29 cellular contexts compared by ENCODE assay signal in the genomic region with DNA sequence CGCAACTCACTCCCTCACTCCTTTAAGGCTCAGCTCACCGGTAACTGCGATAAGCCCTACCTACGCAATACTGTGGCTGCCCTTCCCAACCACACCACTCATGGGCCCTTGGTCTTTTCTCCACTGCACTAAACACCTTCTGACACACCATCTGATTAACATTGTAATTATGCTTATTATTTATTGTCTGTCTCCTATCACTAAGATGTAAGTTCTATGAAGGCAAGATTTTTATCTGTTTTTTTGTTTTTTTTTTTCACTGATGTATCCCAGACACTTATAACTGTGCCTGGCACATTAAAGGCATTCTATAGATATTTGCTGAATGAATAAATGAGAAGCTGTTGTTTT. TPM values are rescaled to one million over a fixed set of nuclear protein-coding genes. Genes with fewer than 3 reads are reported as not detected.
DNase-seq lines count a peak whose midpoint lies in the region; ATAC-seq and TF ChIP-seq lines count a peak whose summit lies in the region.
"Had no signal": no experiment of that assay in that cellular context is flagged by ENCODE, and none has a peak within 500 bp of the region (broad histone marks: within the 10 kb centered on the region; RNA-seq: fewer than 3 reads in every experiment).

No MANE protein-coding gene starts in this region.

- no peaks in the 10 kb centered on the region for H3K4me1 ChIP-seq in lower lobe of right lung
- H3K4me1 ChIP-seq: left lung, prostate gland, transverse colon had no signal

- no peaks in the 10 kb centered on the region for H3K9me3 Mint-ChIP-seq in stimulated activated memory B cell treated with anti-CD40 and anti-IgM and Interleukin-4, amounts not matched to agents 10 μg/mL and 1 μg/mL and 100 μg/mL, for 72 hours
- H3K9me3 Mint-ChIP-seq: activated naive CD8-positive, alpha-beta T cell treated with anti-CD3 and anti-CD28 coated beads, Interleukin-2, amount 50 U/mL, for 24 hours; T-helper 1 cell treated with Interleukin-12 subunit alpha and Interleukin-12 subunit beta and Interleukin-4 antibody, amounts not matched to agents 30 μg/mL and 1 μg/mL, for 36 hours had no signal

- no peak overlapping the region for H3K4me3 ChIP-seq in lower lobe of right lung
- H3K4me3 ChIP-seq: BLaER1 treated with 17β-estradiol and CSF1 and Interleukin-3, amounts not matched to agents 10 nM and 100 nM; left lung; prostate gland; sigmoid colon; transverse colon had no signal

- DNase-seq in lower lobe of right lung (no peak), GM19238 (ENCODE audit: insufficient read length, low spot score) (no peak), NCI-H1694 (lab: John Stamatoyannopoulos, UW) (no peak)
- DNase-seq: activated CD4-positive, alpha-beta T cell treated with anti-CD3 and anti-CD28 coated beads, Interleukin-2, amount 50 U/mL, for 4 hours; activated naive CD4-positive, alpha-beta T cell; activated naive CD8-positive, alpha-beta T cell treated with anti-CD3 and anti-CD28 coated beads, Interleukin-2, amount 50 U/mL, for 24 hours; activated T-cell treated with anti-CD3 and anti-CD28 coated beads, Interleukin-2, amount 50 U/mL, for 48 hours; central memory CD4-positive, alpha-beta T cell; cortex of kidney; DMS53; effector memory CD4-positive, alpha-beta T cell; erythroblast; glutamatergic neuron; left lung; NCI-H146; NCI-H2107; nucleus accumbens; sigmoid colon; stimulated activated CD4-positive, alpha-beta T cell treated with anti-CD3 and anti-CD28 coated beads, Interleukin-4, amount 100 ng/mL, for 24 hours; transverse colon had no signal

- no peaks in the 10 kb centered on the region for H3K27me3 Mint-ChIP-seq in stimulated activated memory B cell treated with anti-CD40 and anti-IgM and Interleukin-4, amounts not matched to agents 10 μg/mL and 1 μg/mL and 100 μg/mL, for 72 hours
- H3K27me3 Mint-ChIP-seq: activated naive CD8-positive, alpha-beta T cell treated with anti-CD3 and anti-CD28 coated beads, Interleukin-2, amount 50 U/mL, for 24 hours had no signal

- no peak overlapping the region for H3K27ac ChIP-seq in lower lobe of right lung
- H3K27ac ChIP-seq: BLaER1 treated with 17β-estradiol and CSF1 and Interleukin-3, amounts not matched to agents 10 nM and 100 nM; left lung; prostate gland; sigmoid colon; transverse colon had no signal

- H3K36me3 ChIP-seq in lower lobe of right lung, result no peaks in the 10 kb centered on the region
- H3K36me3 ChIP-seq: BLaER1 treated with 17β-estradiol and CSF1 and Interleukin-3, amounts not matched to agents 10 nM and 100 nM; left lung; prostate gland; sigmoid colon; transverse colon had no signal

- no peak overlapping the region for H3K27ac Mint-ChIP-seq in stimulated activated memory B cell treated with anti-CD40 and anti-IgM and Interleukin-4, amounts not matched to agents 10 μg/mL and 1 μg/mL and 100 μg/mL, for 72 hours
- H3K27ac Mint-ChIP-seq: activated naive CD8-positive, alpha-beta T cell treated with anti-CD3 and anti-CD28 coated beads, Interleukin-2, amount 50 U/mL, for 24 hours; T-helper 1 cell treated with Interleukin-12 subunit alpha and Interleukin-12 subunit beta and Interleukin-4 antibody, amounts not matched to agents 30 μg/mL and 1 μg/mL, for 36 hours had no signal

- intact Hi-C loops in lower lobe of right lung (cut with DNase I), result no loop called here

- ATAC-seq in GM19025 (IDR thresholded peaks at IDR 0.05; ENCODE audit: low read depth, unreplicated experiment), result peak; percentile 4
- peak; percentile 15 for ATAC-seq in HG03354 (IDR thresholded peaks at IDR 0.05; ENCODE audit: poor library complexity, severe bottlenecking, unreplicated experiment)
- peak; percentile 15 to 16 for ATAC-seq in lower lobe of right lung
- ATAC-seq in stimulated activated memory B cell treated with anti-CD40 and anti-IgM and Interleukin-4, amounts not matched to agents 10 μg/mL and 1 μg/mL and 100 μg/mL, for 72 hours, result peak; percentile 6
- no peak for ATAC-seq in HG03439 (IDR thresholded peaks at IDR 0.05; ENCODE audit: unreplicated experiment)
- ATAC-seq in GM21526 (IDR thresholded peaks at IDR 0.05; ENCODE audit: low FRiP score, unreplicated experiment), result no peak
- ATAC-seq: activated naive CD8-positive, alpha-beta T cell treated with anti-CD3 and anti-CD28 coated beads, Interleukin-2, amount 50 U/mL, for 24 hours; HCT116; left lung had no signal

- no peak for TF ChIP-seq CTCF in lower lobe of right lung (IDR thresholded peaks at IDR 0.05)

- H3K27me3 ChIP-seq in lower lobe of right lung (ENCODE audit: low read depth), result no peaks in the 10 kb centered on the region
- H3K27me3 ChIP-seq: BLaER1 treated with 17β-estradiol and CSF1 and Interleukin-3, amounts not matched to agents 10 nM and 100 nM; left lung; sigmoid colon; transverse colon had no signal

- H3K36me3 Mint-ChIP-seq in stimulated activated memory B cell treated with anti-CD40 and anti-IgM and Interleukin-4, amounts not matched to agents 10 μg/mL and 1 μg/mL and 100 μg/mL, for 72 hours, result no peaks in the 10 kb centered on the region

- H3K4me3 Mint-ChIP-seq in stimulated activated memory B cell treated with anti-CD40 and anti-IgM and Interleukin-4, amounts not matched to agents 10 μg/mL and 1 μg/mL and 100 μg/mL, for 72 hours, result no peak overlapping the region
- H3K4me3 Mint-ChIP-seq: activated naive CD8-positive, alpha-beta T cell treated with anti-CD3 and anti-CD28 coated beads, Interleukin-2, amount 50 U/mL, for 24 hours; T-helper 1 cell treated with Interleukin-12 subunit alpha and Interleukin-12 subunit beta and Interleukin-4 antibody, amounts not matched to agents 30 μg/mL and 1 μg/mL, for 36 hours had no signal

- no peaks in the 10 kb centered on the region for H3K9me3 ChIP-seq in lower lobe of right lung
- H3K9me3 ChIP-seq: BLaER1 treated with 17β-estradiol and CSF1 and Interleukin-3, amounts not matched to agents 10 nM and 100 nM; left lung; prostate gland; sigmoid colon; transverse colon had no signal

- H3K4me1 Mint-ChIP-seq in stimulated activated memory B cell treated with anti-CD40 and anti-IgM and Interleukin-4, amounts not matched to agents 10 μg/mL and 1 μg/mL and 100 μg/mL, for 72 hours, result peaks cover 16% of the 10 kb centered on the region
- H3K4me1 Mint-ChIP-seq: activated naive CD8-positive, alpha-beta T cell treated with anti-CD3 and anti-CD28 coated beads, Interleukin-2, amount 50 U/mL, for 24 hours had no signal

RNA-seq across cellular contexts. Expression of a gene that starts 34.2 kb away (rescaled TPM):
- total RNA-seq in lower lobe of right lung, result 65.6 TPM

Comparison
In these comparisons a context has a peak if more than half of its experiments do, and no peak if none do; other contexts are left out.
1. ATAC-seq: peak in GM19025 (single experiment), HG03354 (single experiment), lower lobe of right lung (2 of 2) and stimulated activated memory B cell treated with anti-CD40 and anti-IgM and Interleukin-4, amounts not matched to agents 10 μg/mL and 1 μg/mL and 100 μg/mL, for 72 hours (single experiment); none in HG03439 (single experiment) and GM21526 (single experiment).